In the genomic region with DNA sequence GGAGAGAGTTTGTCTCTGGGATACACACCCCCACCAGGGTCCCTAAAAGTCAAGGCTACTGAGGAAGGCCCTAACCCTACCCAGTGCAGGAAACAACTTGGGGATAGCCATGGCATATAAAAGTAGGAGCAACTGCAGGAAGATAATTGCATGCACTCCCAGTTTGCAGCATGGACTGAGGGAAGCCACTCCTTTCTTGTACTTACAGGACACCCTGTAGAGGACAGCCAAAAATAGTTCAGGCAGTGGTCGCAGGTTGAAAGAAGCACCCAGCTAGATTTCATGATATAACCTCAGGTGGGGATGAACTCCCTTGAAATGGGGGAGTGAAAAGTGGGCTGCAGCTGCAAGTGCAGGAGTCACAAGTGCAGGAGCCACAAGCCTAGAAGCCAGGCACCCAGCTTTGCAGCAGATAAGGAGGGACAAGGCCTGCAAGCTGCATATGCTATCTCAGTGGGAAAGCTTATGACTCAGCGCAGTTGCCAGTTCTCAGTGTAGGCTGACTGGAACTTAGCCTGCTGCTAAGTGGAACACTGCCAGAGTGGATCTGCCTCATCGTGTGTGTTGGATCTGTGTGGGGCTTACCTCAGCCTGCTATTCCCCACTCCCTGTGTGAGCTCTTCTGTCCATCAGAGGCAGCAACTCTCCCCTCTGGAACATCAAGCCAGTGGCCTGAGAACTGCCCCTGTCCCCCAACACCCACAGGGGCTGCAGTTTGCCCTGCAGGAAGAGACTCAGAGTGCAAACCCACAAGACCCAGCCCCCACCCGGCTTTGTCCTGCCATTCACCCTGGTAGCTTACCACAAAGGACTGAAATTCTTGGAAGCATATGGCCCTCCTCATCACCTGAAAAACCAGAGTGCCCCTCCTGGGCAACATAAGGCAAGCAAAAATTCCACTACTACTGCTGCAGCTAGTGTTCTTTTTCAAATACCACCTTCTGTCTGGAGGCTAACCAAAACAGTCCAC, we compare ENCODE assay signal across 16 cellular contexts. TPM values are rescaled to one million over a fixed set of nuclear protein-coding genes. Genes with fewer than 3 reads are reported as not detected.
DNase-seq lines count a peak whose midpoint lies in the region; ATAC-seq, FAIRE-seq and TF ChIP-seq lines count a peak whose summit lies in the region.
"Had no signal": no experiment of that assay in that cellular context is flagged by ENCODE, and none has a peak within 500 bp of the region (broad histone marks: within the 10 kb centered on the region; RNA-seq: fewer than 3 reads in every experiment).

No MANE protein-coding gene starts in this region.

- H3K9me3 Mint-ChIP-seq in HFFc6, result peaks cover 31% of the 10 kb centered on the region

- FAIRE-seq in GM12892 (lab: Jason Lieb, UNC), result no peak

- H3K36me3 Mint-ChIP-seq in HFFc6 (ENCODE audit: low read depth), result no peaks in the 10 kb centered on the region

- DNase-seq in HCEC 1CT, result peak; percentile 71
- peak; percentile 1 for DNase-seq in SK-N-DZ (ENCODE audit: low spot score)
- peak; percentile 28 for DNase-seq in pons (ENCODE audit: low spot score)
- DNase-seq in GM12892 (ENCODE audit: insufficient read length), result no peak
- DNase-seq in HFFc6, result no peak
- DNase-seq: activated CD4-positive, alpha-beta T cell treated with anti-CD3 and anti-CD28 coated beads for 36 hours; AML-193; DMS79 treated with DMSO at 0.1 percent for 48 hours; mesenchymal stem cell; NCI-H2107; ovary; stimulated activated CD4-positive, alpha-beta T cell treated with anti-CD3 and anti-CD28 coated beads, Interleukin-1b, Interleukin-23, amount 100 ng/mL, for 48 hours had no signal

- ATAC-seq in esophagus mucosa (peak; percentile 76), GM21423 (IDR thresholded peaks at IDR 0.05; ENCODE audit: unreplicated experiment) (no peak), HG02588 (IDR thresholded peaks at IDR 0.05; ENCODE audit: unreplicated experiment) (no peak)
- ATAC-seq: activated CD4-positive, alpha-beta T cell treated with anti-CD3 and anti-CD28 coated beads for 36 hours had no signal

- TF ChIP-seq POLR2A in GM12892 (IDR thresholded peaks at IDR 0.05; ENCODE audit: low read depth, low read length), result no peak

- H3K4me3 Mint-ChIP-seq in HFFc6, result no peak overlapping the region
- H3K4me3 Mint-ChIP-seq: activated CD4-positive, alpha-beta T cell treated with anti-CD3 and anti-CD28 coated beads for 36 hours had no signal

- H3K27ac Mint-ChIP-seq in HFFc6, result no peak overlapping the region
- H3K27ac Mint-ChIP-seq: activated CD4-positive, alpha-beta T cell treated with anti-CD3 and anti-CD28 coated beads for 36 hours had no signal

- H3K27me3 Mint-ChIP-seq in HFFc6 (ENCODE audit: insufficient read depth), result no peaks in the 10 kb centered on the region; the same call in 1 of the 2 replicates
- H3K27me3 Mint-ChIP-seq: activated CD4-positive, alpha-beta T cell treated with anti-CD3 and anti-CD28 coated beads for 36 hours had no signal

- no peak for TF ChIP-seq CTCF in HFFc6 (IDR thresholded peaks at IDR 0.05)

- no peaks in the 10 kb centered on the region for H3K4me1 Mint-ChIP-seq in HFFc6 (ENCODE audit: low read depth)
- H3K4me1 Mint-ChIP-seq: activated CD4-positive, alpha-beta T cell treated with anti-CD3 and anti-CD28 coated beads for 36 hours had no signal

RNA-seq across cellular contexts. Expression of gene CYLC2, which starts 42.7 kb away (rescaled TPM):
- polyA plus RNA-seq in SK-N-DZ (2014; cell fraction: cytosol; rRNA removed), result not detected in 2 replicates
- polyA plus RNA-seq in SK-N-DZ (2014; cell fraction: nucleus; rRNA removed), result not detected in 2 replicates
- total RNA-seq in esophagus mucosa, result not detected
- polyA plus RNA-seq in GM12892 (2012; ENCODE audit: missing spikeins), result not detected
- total RNA-seq in HFFc6 (2021; fragmentation: NEBNext Ultra II Directional; extraction: Animal tissue kit (Norgen Biotek cat#: 25700)), result not detected
- total RNA-seq: activated CD4-positive, alpha-beta T cell treated with anti-CD3 and anti-CD28 coated beads for 36 hours; ovary had no signal
- polyA plus RNA-seq: esophagus, ovary had no signal

Comparison
In these comparisons a context has a peak if more than half of its experiments do, and no peak if none do; other contexts are left out.
1. DNase-seq: peak in HCEC 1CT (single experiment), SK-N-DZ (single experiment) and pons (single experiment); none in GM12892 (single experiment) and HFFc6 (single experiment).